Comparison of ENCODE assay signal across 1 cellular context in the genomic region with DNA sequence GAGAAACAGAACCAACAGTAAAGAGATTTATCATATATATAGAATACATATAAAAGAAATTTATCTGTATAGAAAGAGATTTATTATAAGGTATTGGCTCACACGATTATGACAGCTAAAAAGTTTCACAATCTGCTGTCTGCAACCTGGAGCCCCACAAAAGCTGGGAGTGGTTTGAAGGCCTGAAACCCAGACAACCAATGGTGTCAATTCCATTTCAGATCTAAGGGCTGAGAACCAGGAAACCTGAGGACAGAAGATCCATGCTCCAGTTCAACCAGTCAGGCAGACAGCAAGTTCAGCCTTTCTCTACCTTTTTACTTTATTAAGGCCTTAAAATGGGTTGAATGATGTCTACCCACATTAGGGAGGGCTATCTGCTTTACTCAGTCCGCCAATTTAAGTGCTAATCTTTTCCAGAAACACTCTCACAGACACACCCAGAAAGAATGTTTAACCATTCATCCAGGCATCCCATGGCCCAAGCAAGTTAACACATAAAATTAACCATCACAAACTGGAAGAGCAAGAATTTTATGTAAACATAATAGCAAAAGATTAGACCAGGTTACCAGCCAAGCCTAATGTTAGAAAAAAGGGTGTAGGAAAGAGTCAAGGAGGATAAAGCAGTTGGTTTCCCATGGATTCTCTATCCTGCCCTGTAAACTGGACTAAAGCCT.
TF ChIP-seq lines count a peak whose summit lies in the region.

No MANE protein-coding gene starts in this region.

TF ChIP-seq in WTC11, 78 proteins besides CTCF, POLR2A, EP300 and RAD21 (continued from another document):
- TF ChIP-seq, protein P1, sequence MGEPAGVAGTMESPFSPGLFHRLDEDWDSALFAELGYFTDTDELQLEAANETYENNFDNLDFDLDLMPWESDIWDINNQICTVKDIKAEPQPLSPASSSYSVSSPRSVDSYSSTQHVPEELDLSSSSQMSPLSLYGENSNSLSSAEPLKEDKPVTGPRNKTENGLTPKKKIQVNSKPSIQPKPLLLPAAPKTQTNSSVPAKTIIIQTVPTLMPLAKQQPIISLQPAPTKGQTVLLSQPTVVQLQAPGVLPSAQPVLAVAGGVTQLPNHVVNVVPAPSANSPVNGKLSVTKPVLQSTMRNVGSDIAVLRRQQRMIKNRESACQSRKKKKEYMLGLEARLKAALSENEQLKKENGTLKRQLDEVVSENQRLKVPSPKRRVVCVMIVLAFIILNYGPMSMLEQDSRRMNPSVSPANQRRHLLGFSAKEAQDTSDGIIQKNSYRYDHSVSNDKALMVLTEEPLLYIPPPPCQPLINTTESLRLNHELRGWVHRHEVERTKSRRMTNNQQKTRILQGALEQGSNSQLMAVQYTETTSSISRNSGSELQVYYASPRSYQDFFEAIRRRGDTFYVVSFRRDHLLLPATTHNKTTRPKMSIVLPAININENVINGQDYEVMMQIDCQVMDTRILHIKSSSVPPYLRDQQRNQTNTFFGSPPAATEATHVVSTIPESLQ (CRISPR knock-in tag; IDR thresholded peaks at IDR 0.05): no peak
- no peak for TF ChIP-seq RELA (CRISPR knock-in tag; IDR thresholded peaks at IDR 0.05; ENCODE audit: borderline replicate concordance)
- TF ChIP-seq NFE2L1 (CRISPR knock-in tag; IDR thresholded peaks at IDR 0.05): no peak
- no peak for TF ChIP-seq CREB1 (CRISPR knock-in tag; IDR thresholded peaks at IDR 0.05)
